Comparison of ENCODE assay signal across 9 cellular contexts in genomic region chr9:6645153-6646027, GRCh38. TPM values are rescaled to one million over a fixed set of nuclear protein-coding genes. Genes with fewer than 3 reads are reported as not detected.
DNase-seq lines count a peak whose midpoint lies in the region; ATAC-seq and TF ChIP-seq lines count a peak whose summit lies in the region.
"Had no signal": no experiment of that assay in that cellular context is flagged by ENCODE, and none has a peak within 500 bp of the region (broad histone marks: within the 10 kb centered on the region; RNA-seq: fewer than 3 reads in every experiment).

Gene GLDC (minus strand): TSS chr9:6645729. CDS start chr9:6645499, 230 bp downstream.

- DNase-seq in Ammon's horn (ENCODE audit: low spot score) (peak; percentile 71), NCI-H774 (lab: John Stamatoyannopoulos, UW) (peak; percentile 95), cardiac muscle cell (ENCODE audit: low read depth in 1 of 2, low spot score in 1 of 2) (peak; percentile 9 to 79), pons (ENCODE audit: low spot score) (peak; percentile 42), KBM-7 (no peak)
- peak; percentile 14 for DNase-seq in activated gamma-delta T cell treated with anti-CD3 and anti-CD28 coated beads, Interleukin-2, amount 50 U/mL, for 16 hours (ENCODE audit: low read depth)

- H3K9me3 ChIP-seq in cardiac muscle cell (ENCODE audit: low read depth): no peaks in the 10 kb centered on the region

- TF ChIP-seq CTCF in cardiac muscle cell (IDR thresholded peaks at IDR 0.05; ENCODE audit: low read depth, low read length): no peak

- ATAC-seq in GM18909 (IDR thresholded peaks at IDR 0.05; ENCODE audit: poor library complexity, unreplicated experiment): peak; percentile 95
- peak; percentile 72 for ATAC-seq in HG03097 (IDR thresholded peaks at IDR 0.05; ENCODE audit: low FRiP score, unreplicated experiment)

- in situ Hi-C loops in KBM-7 (cut with MboI; ENCODE audit: low pct_unique_long_range_greater_than_20kb, low sequenced_read_pairs): no loop called here

- H3K27ac ChIP-seq in cardiac muscle cell: no peak within 1 kb of the TSS
- H3K27ac ChIP-seq: HL-60 had no signal

- no peaks in the 10 kb centered on the region for H3K36me3 ChIP-seq in cardiac muscle cell

- peak within 1 kb of the TSS; percentile 45 for H3K4me3 ChIP-seq in cardiac muscle cell

- H3K4me1 ChIP-seq in cardiac muscle cell (ENCODE audit: low read depth): peaks cover 8% of the 10 kb centered on the region

- H3K27me3 ChIP-seq in cardiac muscle cell: peaks cover 61% of the 10 kb centered on the region

RNA-seq across cellular contexts. Expression of gene GLDC, which starts in this region (rescaled TPM):
- total RNA-seq in cardiac muscle cell: 0.98 and 3.3 TPM in 2 replicates
- polyA plus RNA-seq in cardiac muscle cell: 1.5 and 5.9 TPM in 2 replicates
